In genomic region chr11:65132238-65132987, GRCh38 we compare ENCODE assay signal across 1 cellular context.
TF ChIP-seq lines count a peak whose summit lies in the region.

No MANE protein-coding gene starts in this region.

TF ChIP-seq in IMR-90, 13 proteins besides CTCF, POLR2A, EP300 and RAD21:
- TF ChIP-seq CHD1 (IDR thresholded peaks at IDR 0.05; ENCODE audit: low read depth, low read length) (no peak), CEBPB (IDR thresholded peaks at IDR 0.05; ENCODE audit: low read depth, low read length) (no peak), RFX5 (IDR thresholded peaks at IDR 0.05; ENCODE audit: low read depth, low read length) (no peak), RCOR1 (IDR thresholded peaks at IDR 0.05; ENCODE audit: insufficient replicate concordance, low read length) (no peak), MAFK (IDR thresholded peaks at IDR 0.05; ENCODE audit: low read depth, low read length) (no peak), ELK1 (IDR thresholded peaks at IDR 0.05; ENCODE audit: borderline replicate concordance, low read depth, low read length) (no peak), USF2 (IDR thresholded peaks at IDR 0.05; ENCODE audit: low read depth, low read length) (no peak), MAZ (IDR thresholded peaks at IDR 0.05; ENCODE audit: borderline replicate concordance, low read depth, low read length) (no peak), FOS (IDR thresholded peaks at IDR 0.05; ENCODE audit: low read depth, low read length) (no peak), MXI1 (IDR thresholded peaks at IDR 0.05; ENCODE audit: borderline replicate concordance, low read depth, low read length) (no peak), SMC3 (IDR thresholded peaks at IDR 0.05; ENCODE audit: low read depth, low read length) (no peak), BHLHE40 (IDR thresholded peaks at IDR 0.05; ENCODE audit: low read depth, low read length) (no peak), NFE2L2 (IDR thresholded peaks at IDR 0.05; ENCODE audit: low read depth, low read length) (no peak)
